Comparison of ENCODE assay signal across 21 cellular contexts in the genomic region with DNA sequence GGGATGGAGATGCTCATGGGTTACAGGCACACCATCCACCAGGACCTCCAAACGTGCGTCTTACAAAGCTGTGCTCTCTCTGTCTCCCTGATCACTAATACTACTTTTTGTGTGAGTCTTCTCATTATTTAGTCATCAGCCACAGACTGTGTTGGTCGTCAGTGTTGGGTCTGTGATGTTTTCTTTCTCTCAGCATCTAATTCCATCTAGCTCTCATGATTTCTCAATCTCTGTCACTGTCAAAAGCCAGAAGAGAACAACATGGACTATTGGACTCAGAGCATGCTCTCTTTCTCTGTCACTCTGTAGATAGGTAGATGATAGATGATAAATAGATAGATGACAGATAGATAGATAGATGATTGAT. TPM values are rescaled to one million over a fixed set of nuclear protein-coding genes. Genes with fewer than 3 reads are reported as not detected.
A peak's percentile ranks its signal among the peaks of the same experiment; 100 is the strongest.
DNase-seq lines count a peak whose midpoint lies in the region; ATAC-seq and TF ChIP-seq lines count a peak whose summit lies in the region.
"Had no signal": no experiment of that assay in that cellular context is flagged by ENCODE, and none has a peak within 500 bp of the region (broad histone marks: within the 10 kb centered on the region; RNA-seq: fewer than 3 reads in every experiment).

No MANE protein-coding gene starts in this region.

- H3K27ac ChIP-seq in PC-3 (ENCODE audit: low read length) (peak overlapping the region; percentile 52), mammary epithelial cell (ENCODE audit: insufficient read depth, low read depth, low read length) (peak overlapping the region; percentile 26), neural progenitor cell (no peak overlapping the region)
- H3K27ac ChIP-seq: dorsolateral prefrontal cortex had no signal

- no peaks in the 10 kb centered on the region for H3K36me3 Mint-ChIP-seq in neural progenitor cell

- H3K4me3 ChIP-seq in PC-3 (ENCODE audit: low read length) (no peak overlapping the region), mammary epithelial cell (replicated peaks in 1 of 3; ENCODE audit: insufficient read depth in 1 of 3, low read depth in 2 of 3, low read length in 3 of 3) (no peak overlapping the region), neural progenitor cell (no peak overlapping the region)
- H3K4me3 ChIP-seq: dorsolateral prefrontal cortex, K562 had no signal

- peaks cover 8% of the 10 kb centered on the region for H3K27me3 Mint-ChIP-seq in neural progenitor cell (ENCODE audit: insufficient read depth, low read depth)

- no peaks in the 10 kb centered on the region for H3K27me3 ChIP-seq in PC-3 (ENCODE audit: low read length)
- no peaks in the 10 kb centered on the region for H3K27me3 ChIP-seq in mammary epithelial cell (ENCODE audit: insufficient read depth, low read length)
- H3K27me3 ChIP-seq in neural progenitor cell, result no peaks in the 10 kb centered on the region

- ATAC-seq in PC-3, result peak; percentile 54
- ATAC-seq in left lobe of liver, result no peak
- ATAC-seq in GM21360 (IDR thresholded peaks at IDR 0.05; ENCODE audit: unreplicated experiment), result no peak
- ATAC-seq: activated T-cell treated with anti-CD3 and anti-CD28 coated beads, Interleukin-2, amount 50 U/mL, for 4 hours; K562; stimulated activated naive CD8-positive, alpha-beta T cell treated with anti-CD3 and anti-CD28 coated beads, Interleukin-15, Interleukin-2, amounts not matched to agents 100 U/mL and 50 U/mL, for 24 hours had no signal

- 0% methylated on average over 3 of the region's 3 CpGs for WGBS in mammary epithelial cell (ENCODE audit: low coverage, missing lambda C conversion rate)

- H2AFZ ChIP-seq in PC-3 (ENCODE audit: low read length) (0 out of 2 replicates have a peak overlapping the region, but pooled peaks have one; percentile 14), mammary epithelial cell (ENCODE audit: low read depth, low read length) (peak overlapping the region; percentile 52), neural progenitor cell (replicated peaks) (no peak overlapping the region)

- in situ Hi-C loops in mammary epithelial cell (cut with MboI; ENCODE audit: low sequenced_read_pairs in 2 of 2), result loop anchor here in 1 of 2 donors (10.0 kb wide), 1 partner anchor 518 kb away; no protein-coding TSS in a partner anchor

- H3K4me2 ChIP-seq in PC-3 (ENCODE audit: low read length) (peak overlapping the region; percentile 66), mammary epithelial cell (ENCODE audit: insufficient read depth, low read depth, low read length) (peak overlapping the region; percentile 26), neural progenitor cell (peak overlapping the region; percentile 30)

- 0 out of 2 replicates have a peak, but pooled peaks cover 3% of the 10 kb centered on the region for H3K9me2 ChIP-seq in PC-3 (replicated peaks; ENCODE audit: low read length)

- H3K9me3 Mint-ChIP-seq in neural progenitor cell, result peaks cover 2% of the 10 kb centered on the region
- H3K9me3 Mint-ChIP-seq: activated naive CD4-positive, alpha-beta T cell treated with anti-CD3 and anti-CD28 coated beads for 36 hours; activated T-cell treated with anti-CD3 and anti-CD28 coated beads, Interleukin-2, amount 50 U/mL, for 4 hours had no signal

- H3K4me1 ChIP-seq in PC-3 (ENCODE audit: insufficient read depth, low read length) (peaks cover 16% of the 10 kb centered on the region), mammary epithelial cell (ENCODE audit: insufficient read depth, low read length) (peaks cover 25% of the 10 kb centered on the region), neural progenitor cell (peaks cover 16% of the 10 kb centered on the region)

- intact Hi-C loops in PC-3 (cut with micrococcal nuclease), result loop anchor here (2.0 to 5.0 kb wide), 2 partner anchors 140 to 196 kb away; no protein-coding TSS in a partner anchor
- intact Hi-C loops in mammary epithelial cell (cut with micrococcal nuclease), result loop anchor here (5.0 kb wide), 2 partner anchors 609 to 646 kb away; no protein-coding TSS in a partner anchor

- DNase-seq in Daoy (ENCODE audit: low read depth) (peak; percentile 67), PC-3 (no peak), mammary epithelial cell (no peak), neural progenitor cell (ENCODE audit: low spot score) (no peak), left lobe of liver (ENCODE audit: low spot score) (no peak), NCI-H2081 (lab: John Stamatoyannopoulos, UW) (no peak), SIG-M5 (lab: John Stamatoyannopoulos, UW) (no peak)
- DNase-seq: activated naive CD4-positive, alpha-beta T cell treated with anti-CD3 and anti-CD28 coated beads for 36 hours; activated T-cell treated with anti-CD3 and anti-CD28 coated beads, Interleukin-2, amount 50 U/mL, for 4 hours; C1 segment of cervical spinal cord; central memory CD4-positive, alpha-beta T cell; dorsolateral prefrontal cortex; H7; NCI-H2107; occipital lobe; OCI-M1; stimulated activated CD4-positive, alpha-beta T cell treated with anti-CD3 and anti-CD28 coated beads, Interleukin-4, amount 100 ng/mL, for 24 hours; stimulated activated naive CD8-positive, alpha-beta T cell treated with anti-CD3 and anti-CD28 coated beads, Interleukin-15, Interleukin-2, amounts not matched to agents 100 U/mL and 50 U/mL, for 24 hours; T-helper 1 cell had no signal

- peak overlapping the region; percentile 14 for H3K4me3 Mint-ChIP-seq in neural progenitor cell
- H3K4me3 Mint-ChIP-seq: activated naive CD4-positive, alpha-beta T cell treated with anti-CD3 and anti-CD28 coated beads for 36 hours; activated T-cell treated with anti-CD3 and anti-CD28 coated beads, Interleukin-2, amount 50 U/mL, for 4 hours had no signal

- CTCF ChIA-PET in PC-3 (lab: Charles Lee), result interaction anchor here (1.0 to 1.3 kb wide), 3 partner anchors 213 to 521 kb away, joined by 3 to 5 read pairs (median 3); no protein-coding TSS in a partner anchor
- CTCF ChIA-PET in mammary epithelial cell (lab: Charles Lee; ENCODE audit: low non-redundant PET), result interaction anchor here (0.8 to 1.0 kb wide), 2 partner anchors 367 to 614 kb away, joined by 4 read pairs; no protein-coding TSS in a partner anchor

- H4K20me1 ChIP-seq in PC-3 (ENCODE audit: low read length), result no peaks in the 10 kb centered on the region
- H4K20me1 ChIP-seq in mammary epithelial cell (ENCODE audit: insufficient read depth, low read length), result no peaks in the 10 kb centered on the region
- no peaks in the 10 kb centered on the region for H4K20me1 ChIP-seq in neural progenitor cell (ENCODE audit: low read depth)

- POLR2A ChIA-PET in PC-3 (lab: Charles Lee; ENCODE audit: unreplicated experiment), result no interaction called here

- H3K27ac Mint-ChIP-seq in neural progenitor cell, result no peak overlapping the region
- H3K27ac Mint-ChIP-seq: activated naive CD4-positive, alpha-beta T cell treated with anti-CD3 and anti-CD28 coated beads for 36 hours had no signal

- H3K9me3 ChIP-seq in PC-3 (ENCODE audit: low read length) (no peaks in the 10 kb centered on the region), mammary epithelial cell (replicated peaks; ENCODE audit: insufficient read depth, low read length) (no peaks in the 10 kb centered on the region), neural progenitor cell (ENCODE audit: low read depth) (no peaks in the 10 kb centered on the region)

- H3K79me2 ChIP-seq in PC-3 (ENCODE audit: low read length), result no peaks in the 10 kb centered on the region
- H3K79me2 ChIP-seq in mammary epithelial cell (ENCODE audit: insufficient read depth, low read length), result no peaks in the 10 kb centered on the region
- H3K79me2 ChIP-seq in neural progenitor cell (ENCODE audit: low read depth), result peaks cover 3% of the 10 kb centered on the region

- H3F3A ChIP-seq in PC-3 (ENCODE audit: low read length, unreplicated experiment) (peaks cover 5% of the 10 kb centered on the region), neural progenitor cell (ENCODE audit: low read depth) (peaks cover 26% of the 10 kb centered on the region)

- BruUV-seq in PC-3 (replicated peaks; lab: Mats Ljungman, UMichigan), result no TSS peak
- no TSS peak for BruUV-seq in mammary epithelial cell (replicated peaks; lab: Mats Ljungman, UMichigan)

- H3K36me3 ChIP-seq in PC-3 (ENCODE audit: low read depth, low read length) (no peaks in the 10 kb centered on the region), mammary epithelial cell (ENCODE audit: insufficient read depth, low read length) (no peaks in the 10 kb centered on the region), neural progenitor cell (no peaks in the 10 kb centered on the region)

- no peak for TF ChIP-seq CTCF in PC-3 (conservative IDR thresholded peaks at IDR 0.05; ENCODE audit: low read depth, low read length)
- no peak for TF ChIP-seq CTCF in mammary epithelial cell (conservative IDR thresholded peaks at IDR 0.05 in 1 of 2, IDR thresholded peaks at IDR 0.05 in 1 of 2; ENCODE audit: extremely low read depth in 1 of 2, insufficient read depth in 1 of 2, low read depth in 1 of 2, low read length in 2 of 2)
- TF ChIP-seq CTCF in neural progenitor cell (IDR thresholded peaks at IDR 0.05), result no peak

- H3K9ac ChIP-seq in PC-3 (ENCODE audit: low read length), result no peak overlapping the region
- no peak overlapping the region for H3K9ac ChIP-seq in mammary epithelial cell (ENCODE audit: insufficient read depth, low read length)
- H3K9ac ChIP-seq in neural progenitor cell, result no peak overlapping the region

- peaks cover 25% of the 10 kb centered on the region for H3K4me1 Mint-ChIP-seq in neural progenitor cell

- dilution Hi-C loops in mammary epithelial cell (cut with HindIII; ENCODE audit: low sequenced_read_pairs), result loop anchor here (5.0 to 10.0 kb wide), 4 partner anchors 256 to 538 kb away; no protein-coding TSS in a partner anchor

RNA-seq across cellular contexts. Expression of a gene that starts 6.0 kb away (rescaled TPM):
- total RNA-seq in Daoy (2014; rRNA removed; shearing (Covaris generic)), result 40.4 and 42.6 TPM in 2 replicates
- total RNA-seq in PC-3 (2014; rRNA removed) (19.9 and 21.7 TPM in 2 replicates), mammary epithelial cell (10 to 100 TPM; 94.2 to 98.9 TPM), neural progenitor cell (ENCODE audit: low replicate concordance) (87.6 and 96.6 TPM in 2 replicates), left lobe of liver (3.0 TPM)
- polyA plus RNA-seq in mammary epithelial cell, result 64.9 TPM
- polyA minus RNA-seq in mammary epithelial cell, result 59.3 TPM
